Comparison of ENCODE assay signal across 1 cellular context in the genomic region with DNA sequence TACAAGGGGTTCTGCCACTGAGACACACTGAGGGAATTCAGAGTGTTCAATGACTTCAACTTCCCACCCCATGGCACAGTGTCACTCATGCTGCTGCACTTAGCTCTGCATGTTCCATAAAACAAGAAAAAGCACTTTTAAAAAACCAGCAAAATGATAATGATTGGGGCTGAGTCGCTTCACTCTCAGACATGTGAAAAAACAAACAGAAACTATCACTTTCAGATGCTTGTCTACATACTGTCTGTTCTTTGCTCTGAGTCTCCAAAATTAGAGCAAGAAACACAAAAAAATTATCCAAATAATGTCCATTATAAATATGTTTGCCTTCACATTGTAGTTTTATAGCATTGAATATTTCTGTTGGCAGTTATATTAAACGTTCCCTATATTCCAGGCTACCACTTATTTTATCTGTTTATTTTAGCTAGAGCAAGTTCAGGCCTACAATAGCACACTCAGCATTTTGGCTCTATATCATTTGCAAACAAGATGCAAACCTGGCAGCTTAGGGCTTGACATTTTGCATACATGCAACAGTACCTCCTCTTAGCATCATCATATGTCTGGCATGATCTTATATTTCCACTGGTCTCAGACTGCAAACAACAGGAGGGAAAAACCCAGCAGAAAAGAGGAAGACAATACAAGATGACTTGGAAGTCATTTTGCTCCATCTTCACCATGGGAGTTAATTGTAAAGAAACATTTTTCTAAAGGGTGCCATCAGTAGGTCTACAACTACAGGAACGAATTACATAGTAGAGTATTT.
TF ChIP-seq lines count a peak whose summit lies in the region.

No MANE protein-coding gene starts in this region.

TF ChIP-seq in HepG2, 621 proteins besides CTCF, POLR2A, EP300 and RAD21 (continued from another document):
- TF ChIP-seq, protein P1, sequence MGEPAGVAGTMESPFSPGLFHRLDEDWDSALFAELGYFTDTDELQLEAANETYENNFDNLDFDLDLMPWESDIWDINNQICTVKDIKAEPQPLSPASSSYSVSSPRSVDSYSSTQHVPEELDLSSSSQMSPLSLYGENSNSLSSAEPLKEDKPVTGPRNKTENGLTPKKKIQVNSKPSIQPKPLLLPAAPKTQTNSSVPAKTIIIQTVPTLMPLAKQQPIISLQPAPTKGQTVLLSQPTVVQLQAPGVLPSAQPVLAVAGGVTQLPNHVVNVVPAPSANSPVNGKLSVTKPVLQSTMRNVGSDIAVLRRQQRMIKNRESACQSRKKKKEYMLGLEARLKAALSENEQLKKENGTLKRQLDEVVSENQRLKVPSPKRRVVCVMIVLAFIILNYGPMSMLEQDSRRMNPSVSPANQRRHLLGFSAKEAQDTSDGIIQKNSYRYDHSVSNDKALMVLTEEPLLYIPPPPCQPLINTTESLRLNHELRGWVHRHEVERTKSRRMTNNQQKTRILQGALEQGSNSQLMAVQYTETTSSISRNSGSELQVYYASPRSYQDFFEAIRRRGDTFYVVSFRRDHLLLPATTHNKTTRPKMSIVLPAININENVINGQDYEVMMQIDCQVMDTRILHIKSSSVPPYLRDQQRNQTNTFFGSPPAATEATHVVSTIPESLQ (CRISPR knock-in tag; conservative IDR thresholded peaks at IDR 0.05) = no peak
- TF ChIP-seq ZC3H4 (CRISPR knock-in tag; IDR thresholded peaks at IDR 0.05; ENCODE audit: borderline replicate concordance) = no peak
- TF ChIP-seq, protein P2, sequence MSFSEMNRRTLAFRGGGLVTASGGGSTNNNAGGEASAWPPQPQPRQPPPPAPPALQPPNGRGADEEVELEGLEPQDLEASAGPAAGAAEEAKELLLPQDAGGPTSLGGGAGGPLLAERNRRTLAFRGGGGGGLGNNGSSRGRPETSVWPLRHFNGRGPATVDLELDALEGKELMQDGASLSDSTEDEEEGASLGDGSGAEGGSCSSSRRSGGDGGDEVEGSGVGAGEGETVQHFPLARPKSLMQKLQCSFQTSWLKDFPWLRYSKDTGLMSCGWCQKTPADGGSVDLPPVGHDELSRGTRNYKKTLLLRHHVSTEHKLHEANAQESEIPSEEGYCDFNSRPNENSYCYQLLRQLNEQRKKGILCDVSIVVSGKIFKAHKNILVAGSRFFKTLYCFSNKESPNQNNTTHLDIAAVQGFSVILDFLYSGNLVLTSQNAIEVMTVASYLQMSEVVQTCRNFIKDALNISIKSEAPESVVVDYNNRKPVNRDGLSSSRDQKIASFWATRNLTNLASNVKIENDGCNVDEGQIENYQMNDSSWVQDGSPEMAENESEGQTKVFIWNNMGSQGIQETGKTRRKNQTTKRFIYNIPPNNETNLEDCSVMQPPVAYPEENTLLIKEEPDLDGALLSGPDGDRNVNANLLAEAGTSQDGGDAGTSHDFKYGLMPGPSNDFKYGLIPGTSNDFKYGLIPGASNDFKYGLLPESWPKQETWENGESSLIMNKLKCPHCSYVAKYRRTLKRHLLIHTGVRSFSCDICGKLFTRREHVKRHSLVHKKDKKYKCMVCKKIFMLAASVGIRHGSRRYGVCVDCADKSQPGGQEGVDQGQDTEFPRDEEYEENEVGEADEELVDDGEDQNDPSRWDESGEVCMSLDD (CRISPR knock-in tag; IDR thresholded peaks at IDR 0.05; ENCODE audit: borderline replicate concordance) = no peak
- TF ChIP-seq, protein P3, sequence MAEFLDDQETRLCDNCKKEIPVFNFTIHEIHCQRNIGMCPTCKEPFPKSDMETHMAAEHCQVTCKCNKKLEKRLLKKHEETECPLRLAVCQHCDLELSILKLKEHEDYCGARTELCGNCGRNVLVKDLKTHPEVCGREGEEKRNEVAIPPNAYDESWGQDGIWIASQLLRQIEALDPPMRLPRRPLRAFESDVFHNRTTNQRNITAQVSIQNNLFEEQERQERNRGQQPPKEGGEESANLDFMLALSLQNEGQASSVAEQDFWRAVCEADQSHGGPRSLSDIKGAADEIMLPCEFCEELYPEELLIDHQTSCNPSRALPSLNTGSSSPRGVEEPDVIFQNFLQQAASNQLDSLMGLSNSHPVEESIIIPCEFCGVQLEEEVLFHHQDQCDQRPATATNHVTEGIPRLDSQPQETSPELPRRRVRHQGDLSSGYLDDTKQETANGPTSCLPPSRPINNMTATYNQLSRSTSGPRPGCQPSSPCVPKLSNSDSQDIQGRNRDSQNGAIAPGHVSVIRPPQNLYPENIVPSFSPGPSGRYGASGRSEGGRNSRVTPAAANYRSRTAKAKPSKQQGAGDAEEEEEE (CRISPR knock-in tag; IDR thresholded peaks at IDR 0.05; ENCODE audit: borderline replicate concordance) = no peak
- peak; percentile 57; the same call in 1 of the 2 replicates for TF ChIP-seq MAFF (IDR thresholded peaks at IDR 0.05; ENCODE audit: low read depth, low read length)
- TF ChIP-seq, protein P4, sequence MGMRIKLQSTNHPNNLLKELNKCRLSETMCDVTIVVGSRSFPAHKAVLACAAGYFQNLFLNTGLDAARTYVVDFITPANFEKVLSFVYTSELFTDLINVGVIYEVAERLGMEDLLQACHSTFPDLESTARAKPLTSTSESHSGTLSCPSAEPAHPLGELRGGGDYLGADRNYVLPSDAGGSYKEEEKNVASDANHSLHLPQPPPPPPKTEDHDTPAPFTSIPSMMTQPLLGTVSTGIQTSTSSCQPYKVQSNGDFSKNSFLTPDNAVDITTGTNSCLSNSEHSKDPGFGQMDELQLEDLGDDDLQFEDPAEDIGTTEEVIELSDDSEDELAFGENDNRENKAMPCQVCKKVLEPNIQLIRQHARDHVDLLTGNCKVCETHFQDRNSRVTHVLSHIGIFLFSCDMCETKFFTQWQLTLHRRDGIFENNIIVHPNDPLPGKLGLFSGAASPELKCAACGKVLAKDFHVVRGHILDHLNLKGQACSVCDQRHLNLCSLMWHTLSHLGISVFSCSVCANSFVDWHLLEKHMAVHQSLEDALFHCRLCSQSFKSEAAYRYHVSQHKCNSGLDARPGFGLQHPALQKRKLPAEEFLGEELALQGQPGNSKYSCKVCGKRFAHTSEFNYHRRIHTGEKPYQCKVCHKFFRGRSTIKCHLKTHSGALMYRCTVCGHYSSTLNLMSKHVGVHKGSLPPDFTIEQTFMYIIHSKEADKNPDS (CRISPR knock-in tag; IDR thresholded peaks at IDR 0.05) = no peak
- TF ChIP-seq MIER2 (CRISPR knock-in tag; IDR thresholded peaks at IDR 0.05) = no peak
- TF ChIP-seq MAFK (conservative IDR thresholded peaks at IDR 0.05 in 1 of 2, IDR thresholded peaks at IDR 0.05 in 1 of 2; ENCODE audit: low read length in 2 of 2) = peak; percentile 30 to 76; a peak in 2 of 4 replicates
- TF ChIP-seq ELF1 (CRISPR knock-in tag; IDR thresholded peaks at IDR 0.05) = no peak
